13 cellular contexts compared by ENCODE assay signal in genomic region chr17:63932721-63933120, GRCh38. TPM values are rescaled to one million over a fixed set of nuclear protein-coding genes. Genes with fewer than 3 reads are reported as not detected.
DNase-seq lines count a peak whose midpoint lies in the region; ATAC-seq and TF ChIP-seq lines count a peak whose summit lies in the region.
"Had no signal": no experiment of that assay in that cellular context is flagged by ENCODE, and none has a peak within 500 bp of the region (broad histone marks: within the 10 kb centered on the region; RNA-seq: fewer than 3 reads in every experiment).

No MANE protein-coding gene starts in this region.

- H4K20me1 ChIP-seq in SK-N-SH (ENCODE audit: insufficient read depth) = no peaks in the 10 kb centered on the region

- POLR2A ChIA-PET in SK-N-SH (lab: Yijun Ruan, JAX) = no interaction called here

- no peak for ATAC-seq in SK-N-SH treated with all-trans-retinoic acid at 6 μM for 48 hours
- peak; percentile 9 for ATAC-seq in GM21423 (IDR thresholded peaks at IDR 0.05; ENCODE audit: unreplicated experiment)
- ATAC-seq in HG02610 (IDR thresholded peaks at IDR 0.05; ENCODE audit: unreplicated experiment) = no peak
- ATAC-seq: gastrocnemius medialis had no signal

- no peak overlapping the region for H3K9ac ChIP-seq in SK-N-SH

- CTCF ChIA-PET in SK-N-SH (lab: Yijun Ruan, JAX) = interaction anchor here (0.9 to 8.8 kb wide), 9 partner anchors 9 to 350 kb away, joined by 3 to 90 read pairs (median 5); partner anchors contain the start of genes CSHL1 and GH1

- TF ChIP-seq RAD21 in SK-N-SH (IDR thresholded peaks at IDR 0.05; ENCODE audit: low read length) = no peak

- H3K36me3 ChIP-seq in SK-N-SH (replicated peaks in 1 of 2; ENCODE audit: control insufficient read depth in 1 of 2, insufficient read depth in 2 of 2, low read length in 1 of 2) = no peaks in the 10 kb centered on the region
- no peaks in the 10 kb centered on the region; the same call in 1 of the 2 replicates for H3K36me3 ChIP-seq in KOPT-K1 (ENCODE audit: insufficient read depth, low read length)
- H3K36me3 ChIP-seq: gastrocnemius medialis, ovary had no signal

- H3K4me3 Mint-ChIP-seq in immature natural killer cell = peak overlapping the region; percentile 38 to 93 (median 69)

- no peaks in the 10 kb centered on the region for H3K4me1 ChIP-seq in SK-N-SH (ENCODE audit: control insufficient read depth in 1 of 2, insufficient read depth in 2 of 2, low read depth in 1 of 2, low read length in 1 of 2)

- H3K4me2 ChIP-seq in SK-N-SH = no peak overlapping the region

- H3K27me3 ChIP-seq in SK-N-SH (ENCODE audit: insufficient read depth) = peaks cover 13% of the 10 kb centered on the region; the same call in 1 of the 2 replicates
- H3K27me3 ChIP-seq: gastrocnemius medialis, ovary had no signal

- peaks cover 24 to 29% of the 10 kb centered on the region in 2 donors for H3K4me1 Mint-ChIP-seq in immature natural killer cell

- peak; percentile 22 for DNase-seq in SK-N-SH
- DNase-seq in immature natural killer cell = no peak
- no peak for DNase-seq in SK-N-DZ (ENCODE audit: low spot score)
- DNase-seq in cortex of kidney (lab: John Stamatoyannopoulos, UW) = no peak
- DNase-seq: gastrocnemius medialis, ovary, substantia nigra had no signal

- H3K9me3 Mint-ChIP-seq in immature natural killer cell = no peaks in the 10 kb centered on the region

- peaks cover 2 to 5% (median 3%) of the 10 kb centered on the region in 3 donors for H3K27me3 Mint-ChIP-seq in immature natural killer cell (ENCODE audit: low read depth in 3 of 3)

- H3K9me3 ChIP-seq in SK-N-SH = no peaks in the 10 kb centered on the region
- H3K9me3 ChIP-seq in KOPT-K1 (ENCODE audit: insufficient read depth, low read length, poor library complexity, severe bottlenecking) = no peaks in the 10 kb centered on the region
- H3K9me3 ChIP-seq: gastrocnemius medialis, ovary had no signal

- no peak overlapping the region for H2AFZ ChIP-seq in SK-N-SH (ENCODE audit: low read depth)

- no peaks in the 10 kb centered on the region for H3F3A ChIP-seq in SK-N-SH (replicated peaks; ENCODE audit: insufficient read depth)

- H3K27ac ChIP-seq in SK-N-SH (ENCODE audit: low read depth in 2 of 2, low read length in 1 of 2) (no peak overlapping the region), KOPT-K1 (ENCODE audit: low read depth, low read length, poor library complexity, severe bottlenecking) (peak overlapping the region; percentile 58)
- H3K27ac ChIP-seq: 22Rv1, ovary had no signal

- H3K79me2 ChIP-seq in SK-N-SH (ENCODE audit: insufficient read depth) = no peaks in the 10 kb centered on the region

- H3K4me3 ChIP-seq in SK-N-SH (ENCODE audit: low read depth in 2 of 2, low read length in 1 of 2) = no peak overlapping the region
- H3K4me3 ChIP-seq: coronary artery, ovary had no signal

- TF ChIP-seq CTCF in SK-N-SH (IDR thresholded peaks at IDR 0.05) = no peak

- 74% methylated on average over 4 of the region's 4 CpGs for WGBS in SK-N-SH (ENCODE audit: low lambda C conversion rate)

- peak overlapping the region; percentile 66 to 95 (median 90) for H3K27ac Mint-ChIP-seq in immature natural killer cell

- peaks cover 0 to 4% (median 0%) of the 10 kb centered on the region in 3 donors for H3K36me3 Mint-ChIP-seq in immature natural killer cell

- H3K9me2 ChIP-seq in SK-N-SH = no peaks in the 10 kb centered on the region

- TF ChIP-seq EP300 in SK-N-SH (IDR thresholded peaks at IDR 0.05; ENCODE audit: borderline replicate concordance in 1 of 2, low read depth in 1 of 2, low read length in 1 of 2) = no peak

TF ChIP-seq in SK-N-SH, 30 proteins besides CTCF, POLR2A, EP300 and RAD21 (continues in another document):
- TF ChIP-seq RCOR1 (IDR thresholded peaks at IDR 0.05; ENCODE audit: low read length) (no peak), GATA2 (CRISPR knock-in tag; IDR thresholded peaks at IDR 0.05) (no peak), IRF3 (IDR thresholded peaks at IDR 0.05; ENCODE audit: low read depth, low read length) (no peak), SIN3A (IDR thresholded peaks at IDR 0.05; ENCODE audit: borderline replicate concordance, low read depth, low read length) (no peak), YY1 (IDR thresholded peaks at IDR 0.05; ENCODE audit: low read depth) (no peak), GABPA (IDR thresholded peaks at IDR 0.05; ENCODE audit: low read depth) (no peak), ELF1 (IDR thresholded peaks at IDR 0.05) (no peak)

TF ChIP-seq in SK-N-SH treated with all-trans-retinoic acid at 6 μM for 48 hours, 23 proteins besides CTCF, POLR2A, EP300 and RAD21 (continues in another document):
- TF ChIP-seq CREB5 (CRISPR knock-in tag; IDR thresholded peaks at IDR 0.05; ENCODE audit: low read depth) (no peak), PATZ1 (CRISPR knock-in tag; IDR thresholded peaks at IDR 0.05; ENCODE audit: borderline replicate concordance) (no peak), RARB (CRISPR knock-in tag; IDR thresholded peaks at IDR 0.05) (no peak), TCF4 (CRISPR knock-in tag; IDR thresholded peaks at IDR 0.05; ENCODE audit: borderline replicate concordance) (no peak), ZNF70 (CRISPR knock-in tag; IDR thresholded peaks at IDR 0.05) (no peak), CSRNP3 (CRISPR knock-in tag; IDR thresholded peaks at IDR 0.05) (no peak)

RNA-seq across cellular contexts. Expression of gene CD79B, which starts 0.6 kb away (rescaled TPM):
- polyA plus RNA-seq in SK-N-SH (2012; rRNA removed) (0.06 and 0.10 TPM in 2 replicates), immature natural killer cell (10 to 100 TPM; 45.8 to 67.3 (median 51.9) TPM)
- polyA plus RNA-seq in SK-N-SH (2012; cell fraction: cytosol; rRNA removed) = 0.08 and 0.30 TPM in 2 replicates
- polyA plus RNA-seq in SK-N-SH (2012; cell fraction: nucleus; rRNA removed) = 0.08 TPM in 1 of 2 replicates, not detected in the other
- polyA plus RNA-seq in SK-N-DZ (2014; cell fraction: cytosol; rRNA removed) = 0.16 and 0.25 TPM in 2 replicates
- polyA plus RNA-seq in SK-N-DZ (2014; cell fraction: nucleus; rRNA removed) = 0.18 TPM in 1 of 2 replicates, not detected in the other

RNA-seq across cellular contexts. Expression of gene GH1, which starts 14.1 kb away (rescaled TPM):
- polyA plus RNA-seq in SK-N-SH (2012; rRNA removed) (not detected in 2 replicates), immature natural killer cell (not detected)
- polyA plus RNA-seq in SK-N-SH (2012; cell fraction: cytosol; rRNA removed) = not detected in 2 replicates
- polyA plus RNA-seq in SK-N-SH (2012; cell fraction: nucleus; rRNA removed) = not detected in 2 replicates
- polyA plus RNA-seq in SK-N-DZ (2014; cell fraction: cytosol; rRNA removed) = not detected in 2 replicates
- polyA plus RNA-seq in SK-N-DZ (2014; cell fraction: nucleus; rRNA removed) = not detected in 2 replicates
- polyA plus RNA-seq: ovary had no signal

RNA-seq across cellular contexts. Expression of gene CSHL1, which starts 21.7 kb away (rescaled TPM):
- polyA plus RNA-seq in SK-N-SH (2012; rRNA removed) (not detected in 2 replicates), immature natural killer cell (not detected)
- not detected in 2 replicates for polyA plus RNA-seq in SK-N-SH (2012; cell fraction: cytosol; rRNA removed)
- polyA plus RNA-seq in SK-N-SH (2012; cell fraction: nucleus; rRNA removed) = not detected in 2 replicates
- not detected in 2 replicates for polyA plus RNA-seq in SK-N-DZ (2014; cell fraction: cytosol; rRNA removed)
- polyA plus RNA-seq in SK-N-DZ (2014; cell fraction: nucleus; rRNA removed) = not detected in 2 replicates
- polyA plus RNA-seq: ovary had no signal

RNA-seq across cellular contexts. Expression of gene CSH1, which starts 36.3 kb away (rescaled TPM):
- polyA plus RNA-seq in SK-N-SH (2012; rRNA removed) = not detected in 2 replicates
- polyA plus RNA-seq in SK-N-SH (2012; cell fraction: cytosol; rRNA removed) = not detected in 2 replicates
- not detected in 2 replicates for polyA plus RNA-seq in SK-N-SH (2012; cell fraction: nucleus; rRNA removed)
- polyA plus RNA-seq in immature natural killer cell = not detected
- not detected in 2 replicates for polyA plus RNA-seq in SK-N-DZ (2014; cell fraction: cytosol; rRNA removed)
- polyA plus RNA-seq in SK-N-DZ (2014; cell fraction: nucleus; rRNA removed) = not detected in 2 replicates
- polyA plus RNA-seq: ovary had no signal

RNA-seq across cellular contexts. Expression of gene SCN4A, which starts 40.0 kb away (rescaled TPM):
- polyA plus RNA-seq in SK-N-SH (2012; rRNA removed) (not detected in 2 replicates), immature natural killer cell (under 1 TPM in 1 of 3 donors, not detected in 2; 0.02 TPM)
- polyA plus RNA-seq in SK-N-SH (2012; cell fraction: cytosol; rRNA removed) = under 0.01 TPM in 1 of 2 replicates, not detected in the other
- polyA plus RNA-seq in SK-N-SH (2012; cell fraction: nucleus; rRNA removed) = not detected in 2 replicates
- 1.3 TPM in 1 of 2 replicates, not detected in the other for polyA plus RNA-seq in SK-N-DZ (2014; cell fraction: cytosol; rRNA removed)
- not detected in 2 replicates for polyA plus RNA-seq in SK-N-DZ (2014; cell fraction: nucleus; rRNA removed)

Comparison
In these comparisons a context has a peak if more than half of its experiments do, and no peak if none do; other contexts are left out.
1. RNA of gene CD79B, which starts 0.6 kb away (polyA plus RNA-seq): 45.8 to 67.3 TPM in immature natural killer cell; 0.06 to 0.30 TPM in SK-N-SH; every median in the first group is over 10 times any median in the second.